ENCODE assay signal across 8 cellular contexts in the genomic region with DNA sequence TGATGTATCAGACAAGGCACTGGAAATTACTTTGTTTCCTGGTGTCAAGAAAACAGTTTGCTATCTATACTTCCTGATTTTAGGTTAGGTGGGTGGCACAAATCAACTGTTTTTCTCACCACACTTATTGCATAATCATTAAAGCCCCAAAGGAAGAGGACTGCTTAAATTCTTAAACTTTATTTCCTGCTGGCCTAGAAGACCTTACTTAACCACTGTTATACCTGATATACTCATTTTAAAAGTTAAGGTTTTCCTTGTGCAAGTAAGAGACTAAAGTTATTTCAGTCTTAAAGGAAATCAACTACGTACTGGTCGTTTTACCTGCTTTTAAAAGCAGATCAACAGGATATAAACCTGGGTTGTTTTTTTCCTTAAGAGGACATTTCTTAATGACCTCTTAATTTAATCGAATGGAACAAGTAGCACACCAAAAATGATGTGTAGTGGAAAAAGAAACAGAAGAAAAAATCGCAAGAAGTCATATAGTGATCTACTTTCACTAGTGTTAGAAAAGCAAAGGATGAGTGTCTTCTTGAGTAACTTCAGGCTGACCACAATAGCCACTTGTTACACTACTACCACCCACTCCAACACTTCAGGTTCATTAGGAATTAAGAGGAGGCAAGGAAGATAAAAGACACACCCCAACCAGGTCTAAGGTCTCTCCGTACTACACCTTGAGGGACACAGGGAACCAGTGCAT. TPM values are rescaled to one million over a fixed set of nuclear protein-coding genes. Genes with fewer than 3 reads are reported as not detected.
DNase-seq lines count a peak whose midpoint lies in the region; ATAC-seq and TF ChIP-seq lines count a peak whose summit lies in the region.

No MANE protein-coding gene starts in this region.

- DNase-seq in GM12865 (ENCODE audit: low read depth) = peak; percentile 34
- peak; percentile 38 for DNase-seq in NCI-H69 (lab: John Stamatoyannopoulos, UW)
- peak; percentile 42 for DNase-seq in kidney glomerular epithelial cell (lab: John Stamatoyannopoulos, UW)
- no peak for DNase-seq in RPMI8226

- peak overlapping the region; percentile 86 to 97 (median 90) for H3K4me3 Mint-ChIP-seq in brain

- peaks cover 71% of the 10 kb centered on the region for H3K4me1 Mint-ChIP-seq in brain

- peak overlapping the region; percentile 96 for H3K27ac ChIP-seq in subcutaneous abdominal adipose tissue (ENCODE audit: low read depth, low read length)

- H3K4me3 ChIP-seq in GM12865 (ENCODE audit: low read depth, low read length) (peak overlapping the region; percentile 87), subcutaneous abdominal adipose tissue (ENCODE audit: low read depth in 1 of 5, low read length in 5 of 5) (peak overlapping the region; percentile 83 to 88 (median 87))

- H3K9me3 Mint-ChIP-seq in brain = no peaks in the 10 kb centered on the region

- H3K36me3 Mint-ChIP-seq in brain = peaks cover 19% of the 10 kb centered on the region

- peaks cover 2 to 31% (median 25%) of the 10 kb centered on the region in 5 donors for H3K4me1 ChIP-seq in subcutaneous abdominal adipose tissue (ENCODE audit: control insufficient read depth in 5 of 5, insufficient read depth in 5 of 5, low read length in 5 of 5)

- TF ChIP-seq CTCF in GM12865 (IDR thresholded peaks at IDR 0.05; ENCODE audit: insufficient read depth, low read depth, low read length, missing control alignments) = no peak
- no peak for TF ChIP-seq CTCF in brain (conservative IDR thresholded peaks at IDR 0.05)

- no peaks in the 10 kb centered on the region for H3K27me3 ChIP-seq in subcutaneous abdominal adipose tissue (ENCODE audit: control insufficient read depth in 5 of 5, insufficient read depth in 4 of 5, low read length in 5 of 5)

- peak overlapping the region; percentile 84 to 97 (median 89) for H3K27ac Mint-ChIP-seq in brain

- H3K36me3 ChIP-seq in subcutaneous abdominal adipose tissue (ENCODE audit: control insufficient read depth in 5 of 5, insufficient read depth in 5 of 5, low read length in 5 of 5) = no peaks in the 10 kb centered on the region

- peaks cover 5% of the 10 kb centered on the region for H3K27me3 Mint-ChIP-seq in brain

- H3K9ac ChIP-seq in subcutaneous abdominal adipose tissue (ENCODE audit: low read length in 5 of 5) = peak overlapping the region; percentile 73 to 96 (median 93)

- H3K9me3 ChIP-seq in subcutaneous abdominal adipose tissue (ENCODE audit: control insufficient read depth in 5 of 5, low read length in 5 of 5) = no peaks in the 10 kb centered on the region

- no peak for ATAC-seq in GM21360 (IDR thresholded peaks at IDR 0.05; ENCODE audit: unreplicated experiment)
- no peak for ATAC-seq in GM18870 (IDR thresholded peaks at IDR 0.05; ENCODE audit: unreplicated experiment)

RNA-seq across cellular contexts. Expression of a gene that starts 1.0 kb away (rescaled TPM):
- polyA plus RNA-seq in brain (ENCODE audit: insufficient read depth, low read depth, low replicate concordance) = 25.8 TPM
